Comparison of ENCODE assay signal across 18 cellular contexts in the genomic region with DNA sequence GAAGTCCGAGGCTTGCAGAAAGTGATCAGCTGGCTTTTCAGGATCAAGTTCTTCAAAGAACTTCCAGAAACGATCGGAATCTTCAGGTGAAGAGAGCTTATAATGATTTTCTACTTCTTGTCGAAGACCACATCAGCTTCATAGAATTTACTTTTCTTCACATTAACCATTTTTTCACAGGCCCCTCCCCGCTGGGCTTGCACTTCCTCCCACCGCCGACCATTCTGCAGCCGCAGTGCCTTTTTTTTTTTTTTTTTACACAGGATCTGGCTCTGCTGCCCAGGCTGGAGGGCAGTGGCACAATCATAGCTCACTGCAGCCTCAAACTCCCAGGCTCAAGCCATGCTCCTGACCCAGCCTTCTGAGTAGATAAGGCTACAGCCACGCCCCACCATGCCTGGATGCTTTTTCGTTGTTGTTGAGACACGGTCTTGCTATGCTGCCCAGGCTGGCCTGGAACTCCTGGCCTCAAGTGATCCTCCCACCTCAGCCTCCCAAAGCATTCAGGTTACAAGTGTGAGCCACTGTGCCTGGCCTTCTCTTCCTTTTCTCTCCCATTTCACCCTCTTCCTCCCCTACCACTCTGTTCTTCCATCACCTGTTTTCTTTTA. TPM values are rescaled to one million over a fixed set of nuclear protein-coding genes. Genes with fewer than 3 reads are reported as not detected.
DNase-seq lines count a peak whose midpoint lies in the region; ATAC-seq, FAIRE-seq and TF ChIP-seq lines count a peak whose summit lies in the region.
"Had no signal": no experiment of that assay in that cellular context is flagged by ENCODE, and none has a peak within 500 bp of the region (broad histone marks: within the 10 kb centered on the region; RNA-seq: fewer than 3 reads in every experiment).

No MANE protein-coding gene starts in this region.

- H4K20me1 ChIP-seq in K562 (replicated peaks; ENCODE audit: control insufficient read depth, insufficient read depth, low read length) (0 out of 2 replicates have a peak, but pooled peaks cover 2% of the 10 kb centered on the region), OCI-LY7 (ENCODE audit: insufficient read depth, low read length) (no peaks in the 10 kb centered on the region)

- no peaks in the 10 kb centered on the region for H3K9me3 ChIP-seq in CD4-positive, alpha-beta T cell (ENCODE audit: control insufficient read depth, low read length)
- no peaks in the 10 kb centered on the region for H3K9me3 ChIP-seq in K562 (replicated peaks; ENCODE audit: control insufficient read depth, insufficient read depth, low read depth, low read length)
- H3K9me3 ChIP-seq in naive thymus-derived CD4-positive, alpha-beta T cell (ENCODE audit: control insufficient read depth in 2 of 3, low read length in 3 of 3), result no peaks in the 10 kb centered on the region
- no peaks in the 10 kb centered on the region for H3K9me3 ChIP-seq in OCI-LY7 (ENCODE audit: low read length)
- H3K9me3 ChIP-seq: Caco-2 had no signal

- WGBS in K562 (ENCODE audit: insufficient coverage, low coverage, missing lambda C conversion rate), result 30% methylated on average over 8 of the region's 11 CpGs

- in situ Hi-C loops in K562 (cut with MboI), result no loop called here

- H3K27ac Mint-ChIP-seq in CD4-positive, alpha-beta T cell, result peak overlapping the region; percentile 79
- peak overlapping the region in 7 of 9 donors; percentile 31 to 91 (median 77) for H3K27ac Mint-ChIP-seq in naive thymus-derived CD4-positive, alpha-beta T cell
- H3K27ac Mint-ChIP-seq in CD14-positive monocyte, result no peak overlapping the region

- H3K36me3 Mint-ChIP-seq in CD4-positive, alpha-beta T cell (ENCODE audit: low read depth), result no peaks in the 10 kb centered on the region
- no peaks in the 10 kb centered on the region for H3K36me3 Mint-ChIP-seq in naive thymus-derived CD4-positive, alpha-beta T cell
- peaks cover 0 to 2% of the 10 kb centered on the region in 2 donors for H3K36me3 Mint-ChIP-seq in CD14-positive monocyte

- no peak overlapping the region for H3K4me3 ChIP-seq in K562
- no peak overlapping the region for H3K4me3 ChIP-seq in naive thymus-derived CD4-positive, alpha-beta T cell (ENCODE audit: low read length)
- H3K4me3 ChIP-seq in OCI-LY7 (ENCODE audit: low read depth, low read length, poor library complexity, severe bottlenecking), result no peak overlapping the region

- H2AFZ ChIP-seq in K562 (ENCODE audit: low read depth, low read length) (no peak overlapping the region), OCI-LY7 (ENCODE audit: low read length) (no peak overlapping the region)

- TF ChIP-seq POLR2A in K562 (conservative IDR thresholded peaks at IDR 0.05), result no peak

- H3K9ac ChIP-seq in K562 (ENCODE audit: insufficient read depth in 1 of 2, low read depth in 2 of 2, low read length in 2 of 2), result no peak overlapping the region

- no peaks in the 10 kb centered on the region for H3K9me1 ChIP-seq in K562 (ENCODE audit: control insufficient read depth, insufficient read depth, low read length)

- POLR2A ChIA-PET in CD4-positive, alpha-beta T cell (lab: Charles Lee), result no interaction called here
- POLR2A ChIA-PET in HEK293T (lab: Yijun Ruan, JAX), result no interaction called here
- POLR2A ChIA-PET in K562 (lab: Yijun Ruan, JAX), result interaction anchor here (0.9 kb wide), 2 partner anchors 9 to 10 kb away, joined by 4 read pairs; no protein-coding TSS in a partner anchor
- POLR2A ChIA-PET in naive thymus-derived CD4-positive, alpha-beta T cell (lab: Charles Lee), result interaction anchor here (1.3 kb wide), 1 partner anchor 14 kb away, joined by 3 read pairs; no protein-coding TSS in a partner anchor
- POLR2A ChIA-PET in OCI-LY7 (lab: Charles Lee), result no interaction called here

- H3K4me1 ChIP-seq in K562 (replicated peaks in 1 of 2; ENCODE audit: control insufficient read depth in 2 of 2, insufficient read depth in 2 of 2, low read length in 2 of 2) (peaks cover 24 to 30% of the 10 kb centered on the region in 2 experiments), OCI-LY7 (ENCODE audit: insufficient read depth, low read length, poor library complexity, severe bottlenecking) (peaks cover 4% of the 10 kb centered on the region)
- H3K4me1 ChIP-seq in naive thymus-derived CD4-positive, alpha-beta T cell (ENCODE audit: control insufficient read depth in 2 of 2, insufficient read depth in 2 of 2, low read length in 2 of 2), result peaks cover 6% of the 10 kb centered on the region in 2 donors

- no peak for DNase-seq in CD4-positive, alpha-beta T cell
- no peak for DNase-seq in HEK293T (ENCODE audit: extremely low spot score)
- DNase-seq in K562 (ENCODE audit: extremely low read depth in 1 of 4, low spot score in 3 of 4), result peak in 1 of 4 experiments; percentile 46
- no peak for DNase-seq in naive thymus-derived CD4-positive, alpha-beta T cell
- DNase-seq in CD14-positive monocyte (ENCODE audit: low spot score), result no peak
- no peak for DNase-seq in OCI-LY7 (ENCODE audit: low spot score)
- DNase-seq in NCI-H187 treated with DMSO at 0.1 percent for 48 hours (lab: John Stamatoyannopoulos, UW), result no peak
- DNase-seq: C1 segment of cervical spinal cord, Caco-2, DMS153, H7, Karpas-422, NCI-H1105 treated with DMSO at 0.1 percent for 48 hours, NCI-H187, NCI-H82 had no signal

- peaks cover 3% of the 10 kb centered on the region for H3K27me3 ChIP-seq in CD4-positive, alpha-beta T cell (ENCODE audit: control insufficient read depth, insufficient read depth, low read length)
- H3K27me3 ChIP-seq in K562 (ENCODE audit: control insufficient read depth in 2 of 2, insufficient read depth in 2 of 2, low read length in 2 of 2), result peaks cover 0 to 5% of the 10 kb centered on the region in 2 experiments; a peak in 1 of 5 replicates
- H3K27me3 ChIP-seq in naive thymus-derived CD4-positive, alpha-beta T cell (ENCODE audit: control insufficient read depth in 2 of 2, insufficient read depth in 2 of 2, low read length in 2 of 2), result no peaks in the 10 kb centered on the region

- FAIRE-seq in K562 (lab: Jason Lieb, UNC), result no peak
- FAIRE-seq: GM12892 had no signal

- no peaks in the 10 kb centered on the region for H3K9me2 ChIP-seq in OCI-LY7 (ENCODE audit: insufficient read depth, low read length)

- CTCF ChIA-PET in CD4-positive, alpha-beta T cell (lab: Charles Lee), result no interaction called here
- CTCF ChIA-PET in HEK293T (lab: Yijun Ruan, JAX), result interaction anchor here (0.7 kb wide), 1 partner anchor 17 kb away, joined by 3 read pairs; no protein-coding TSS in a partner anchor
- CTCF ChIA-PET in K562 (lab: Yijun Ruan, JAX; ENCODE audit: low intra/inter-chr PET ratio), result no interaction called here
- CTCF ChIA-PET in naive thymus-derived CD4-positive, alpha-beta T cell (lab: Charles Lee), result no interaction called here
- CTCF ChIA-PET in OCI-LY7 (lab: Charles Lee; ENCODE audit: unreplicated experiment), result no interaction called here

- H3K36me3 ChIP-seq in K562 (ENCODE audit: control insufficient read depth, insufficient read depth, low read length) (no peaks in the 10 kb centered on the region), OCI-LY7 (ENCODE audit: insufficient read depth, low read length) (no peaks in the 10 kb centered on the region)
- no peaks in the 10 kb centered on the region for H3K36me3 ChIP-seq in naive thymus-derived CD4-positive, alpha-beta T cell (ENCODE audit: control insufficient read depth in 2 of 3, insufficient read depth in 3 of 3, low read length in 3 of 3)

- H3K4me2 ChIP-seq in K562 (ENCODE audit: insufficient read depth, low read length) (no peak overlapping the region), OCI-LY7 (ENCODE audit: low read length) (no peak overlapping the region)

- no peak overlapping the region for H3K4me3 Mint-ChIP-seq in CD4-positive, alpha-beta T cell
- H3K4me3 Mint-ChIP-seq in naive thymus-derived CD4-positive, alpha-beta T cell, result peak overlapping the region in 3 of 10 donors; percentile 5 to 34 (median 8)
- H3K4me3 Mint-ChIP-seq in CD14-positive monocyte, result no peak overlapping the region

- TF ChIP-seq RAD21 in K562 (CRISPR knock-in tag; conservative IDR thresholded peaks at IDR 0.05 in 1 of 2, IDR thresholded peaks at IDR 0.05 in 1 of 2), result no peak

- intact Hi-C loops in CD4-positive, alpha-beta T cell (cut with DNase I, micrococcal nuclease), result loop anchor here in 1 of 2 experiments (10.0 kb wide), 1 partner anchor 442 kb away; no protein-coding TSS in a partner anchor
- intact Hi-C loops in K562 (cut with micrococcal nuclease) (no loop called here), CD14-positive monocyte (cut with micrococcal nuclease) (no loop called here), OCI-LY7 (cut with micrococcal nuclease; ENCODE audit: unreplicated experiment) (no loop called here)
- intact Hi-C loops in naive thymus-derived CD4-positive, alpha-beta T cell (cut with micrococcal nuclease), result no loop called here

- no peak for ATAC-seq in CD4-positive, alpha-beta T cell (ENCODE audit: poor library complexity)
- peak; percentile 57 for ATAC-seq in K562
- no peak for ATAC-seq in naive thymus-derived CD4-positive, alpha-beta T cell
- ATAC-seq in HG03095 (IDR thresholded peaks at IDR 0.05; ENCODE audit: unreplicated experiment), result no peak
- ATAC-seq: Panc1 had no signal

- peaks cover 26% of the 10 kb centered on the region for H3K4me1 Mint-ChIP-seq in CD4-positive, alpha-beta T cell (ENCODE audit: low read depth)
- peaks cover 6 to 37% (median 27%) of the 10 kb centered on the region in 7 donors for H3K4me1 Mint-ChIP-seq in naive thymus-derived CD4-positive, alpha-beta T cell
- H3K4me1 Mint-ChIP-seq in CD14-positive monocyte, result peaks cover 27% of the 10 kb centered on the region

- no peaks in the 10 kb centered on the region for H3K9me3 Mint-ChIP-seq in CD4-positive, alpha-beta T cell
- H3K9me3 Mint-ChIP-seq in naive thymus-derived CD4-positive, alpha-beta T cell, result peaks cover 0 to 1% (median 0%) of the 10 kb centered on the region in 11 donors
- H3K9me3 Mint-ChIP-seq in CD14-positive monocyte, result peaks cover 0 to under 1% (median 0%) of the 10 kb centered on the region in 7 donors

- no peak for TF ChIP-seq EP300 in K562 (IDR thresholded peaks at IDR 0.05; ENCODE audit: low read length)

- H3K27me3 Mint-ChIP-seq in CD4-positive, alpha-beta T cell, result peaks cover 28% of the 10 kb centered on the region
- peaks cover 10 to 20% (median 17%) of the 10 kb centered on the region in 5 donors for H3K27me3 Mint-ChIP-seq in naive thymus-derived CD4-positive, alpha-beta T cell
- peaks cover 6 to 12% (median 11%) of the 10 kb centered on the region in 3 donors for H3K27me3 Mint-ChIP-seq in CD14-positive monocyte (ENCODE audit: low read depth in 3 of 3)

- no peak overlapping the region for H3K27ac ChIP-seq in CD4-positive, alpha-beta T cell (ENCODE audit: low read depth, low read length)
- H3K27ac ChIP-seq in K562 (ENCODE audit: extremely low read depth, low read depth, low read length) (no peak overlapping the region), OCI-LY7 (ENCODE audit: low read depth, low read length, poor library complexity, severe bottlenecking) (no peak overlapping the region)
- H3K27ac ChIP-seq in naive thymus-derived CD4-positive, alpha-beta T cell (ENCODE audit: low read depth, low read length), result no peak overlapping the region

- no peaks in the 10 kb centered on the region for H3K79me2 ChIP-seq in K562 (ENCODE audit: control insufficient read depth, insufficient read depth, low read length)
- H3K79me2 ChIP-seq in OCI-LY7 (ENCODE audit: insufficient read depth, low read depth, low read length), result no peaks in the 10 kb centered on the region

- TF ChIP-seq CTCF in CD4-positive, alpha-beta T cell (IDR thresholded peaks at IDR 0.05), result no peak
- no peak for TF ChIP-seq CTCF in K562 (IDR thresholded peaks at IDR 0.05 in 2 of 3, conservative IDR thresholded peaks at IDR 0.05 in 1 of 3; ENCODE audit: insufficient read depth in 2 of 3, low read depth in 1 of 3, low read length in 3 of 3)
- no peak for TF ChIP-seq CTCF in CD14-positive monocyte (IDR thresholded peaks at IDR 0.05)
- TF ChIP-seq CTCF in OCI-LY7 (conservative IDR thresholded peaks at IDR 0.05; ENCODE audit: low read length), result no peak

- BruUV-seq in K562 (replicated peaks; lab: Mats Ljungman, UMichigan) (no TSS peak), OCI-LY7 (replicated peaks; lab: Mats Ljungman, UMichigan) (no TSS peak)

RNA-seq across cellular contexts. Expression of gene RNF130, which starts 15.4 kb away (rescaled TPM):
- total RNA-seq in CD4-positive, alpha-beta T cell, result 10 to 100 TPM; 18.2 to 19.1 TPM
- total RNA-seq in K562 (2011; cell fraction: chromatin; rRNA removed; ENCODE audit: low replicate concordance), result 19.1 and 19.5 TPM in 2 replicates
- total RNA-seq in K562 (2011; cell fraction: nucleolus; rRNA removed), result 12.8 and 17.0 TPM in 2 replicates
- total RNA-seq in K562 (2011; cell fraction: nucleoplasm; rRNA removed), result 23.6 and 30.7 TPM in 2 replicates
- 25.7 and 28.0 TPM in 2 replicates for total RNA-seq in K562 (2014; rRNA removed)
- total RNA-seq in K562 (2014; rRNA removed; fragmentation: Illumina TruSeq; extraction: Trizol), result 24.0 and 26.2 TPM in 2 replicates
- total RNA-seq in K562 (2015; rRNA removed; fragmentation: Illumina TruSeq; extraction: Trizol), result 39.4 and 39.5 TPM in 2 replicates
- 30.0 and 32.2 TPM in 2 replicates for total RNA-seq in K562 (2021)
- 29.0 and 31.4 TPM in 2 replicates for polyA plus RNA-seq in K562 (2011; rRNA removed)
- polyA plus RNA-seq in K562 (2011; cell fraction: cytosol; rRNA removed), result 24.5 and 27.9 TPM in 2 replicates
- polyA plus RNA-seq in K562 (2011; cell fraction: nucleus; rRNA removed), result 14.2 and 19.3 TPM in 2 replicates
- polyA plus RNA-seq in K562 (2012), result 31.0 and 76.8 TPM in 2 replicates
- polyA plus RNA-seq in K562 (2014; fragmentation: Illumina TruSeq; extraction: Trizol), result 23.2 and 30.9 TPM in 2 replicates
- polyA plus RNA-seq in K562 (2014; fragmentation: Nextera tagmentation; extraction: Ambion mirVana), result 1 to 10 TPM; 5.8 to 6.8 TPM
- polyA plus RNA-seq in K562 (2014; rRNA removed), result 26.7 and 27.1 TPM in 2 replicates
- 24.2 and 25.4 TPM in 2 replicates for polyA minus RNA-seq in K562 (2011; rRNA and poly(A)+ RNA removed)
- polyA minus RNA-seq in K562 (2011; cell fraction: cytosol; rRNA and poly(A)+ RNA removed), result 11.7 and 14.7 TPM in 2 replicates
- 10.0 and 13.7 TPM in 2 replicates for polyA minus RNA-seq in K562 (2011; cell fraction: nucleus; rRNA and poly(A)+ RNA removed)
- total RNA-seq in naive thymus-derived CD4-positive, alpha-beta T cell, result 10 to 100 TPM in 4 of 5 experiments, 1 to 10 TPM in 1; 3.6 to 76.3 (median 23.3) TPM
- 10 to 100 TPM; 14.8 to 18.1 TPM for polyA plus RNA-seq in naive thymus-derived CD4-positive, alpha-beta T cell
- polyA plus RNA-seq in CD14-positive monocyte, result 100 to 1,000 TPM; 376 to 439 TPM
- total RNA-seq in OCI-LY7 (2014; rRNA removed; shearing (Covaris generic)), result 0.08 and 0.16 TPM in 2 replicates
- total RNA-seq in OCI-LY7 (2022), result not detected in 2 replicates

Comparison
In these comparisons a context has a peak if more than half of its experiments do, and no peak if none do; other contexts are left out.
1. H3K27ac Mint-ChIP-seq: peak in CD4-positive, alpha-beta T cell (single experiment) and naive thymus-derived CD4-positive, alpha-beta T cell (7 of 9); none in CD14-positive monocyte (0 of 7).
2. POLR2A ChIA-PET loops: an anchor here in K562 (0.9 kb wide) and naive thymus-derived CD4-positive, alpha-beta T cell (1.3 kb wide); none called in CD4-positive, alpha-beta T cell, HEK293T and OCI-LY7.